ENCODE assay signal across 1 cellular context in the genomic region with DNA sequence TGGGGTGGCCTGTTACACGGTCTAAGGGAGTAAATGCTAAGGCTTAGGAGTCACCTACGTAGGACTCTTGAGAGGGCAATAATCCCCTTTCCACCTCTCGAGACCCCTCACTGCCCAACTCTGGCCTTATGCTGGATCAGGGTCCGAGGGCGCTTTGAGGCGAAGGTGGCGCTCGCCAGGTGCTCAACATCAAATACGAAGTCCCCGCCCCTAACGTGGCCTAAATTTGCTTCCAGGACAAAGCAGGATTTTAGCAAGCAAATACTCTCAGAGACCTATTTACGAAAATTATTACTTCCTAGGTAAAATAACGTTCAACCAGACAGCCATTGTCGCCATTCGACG.
TF ChIP-seq lines count a peak whose summit lies in the region.

No MANE protein-coding gene starts in this region.

TF ChIP-seq in GM12878, 131 proteins besides CTCF, POLR2A, EP300 and RAD21:
- TF ChIP-seq, protein P1, sequence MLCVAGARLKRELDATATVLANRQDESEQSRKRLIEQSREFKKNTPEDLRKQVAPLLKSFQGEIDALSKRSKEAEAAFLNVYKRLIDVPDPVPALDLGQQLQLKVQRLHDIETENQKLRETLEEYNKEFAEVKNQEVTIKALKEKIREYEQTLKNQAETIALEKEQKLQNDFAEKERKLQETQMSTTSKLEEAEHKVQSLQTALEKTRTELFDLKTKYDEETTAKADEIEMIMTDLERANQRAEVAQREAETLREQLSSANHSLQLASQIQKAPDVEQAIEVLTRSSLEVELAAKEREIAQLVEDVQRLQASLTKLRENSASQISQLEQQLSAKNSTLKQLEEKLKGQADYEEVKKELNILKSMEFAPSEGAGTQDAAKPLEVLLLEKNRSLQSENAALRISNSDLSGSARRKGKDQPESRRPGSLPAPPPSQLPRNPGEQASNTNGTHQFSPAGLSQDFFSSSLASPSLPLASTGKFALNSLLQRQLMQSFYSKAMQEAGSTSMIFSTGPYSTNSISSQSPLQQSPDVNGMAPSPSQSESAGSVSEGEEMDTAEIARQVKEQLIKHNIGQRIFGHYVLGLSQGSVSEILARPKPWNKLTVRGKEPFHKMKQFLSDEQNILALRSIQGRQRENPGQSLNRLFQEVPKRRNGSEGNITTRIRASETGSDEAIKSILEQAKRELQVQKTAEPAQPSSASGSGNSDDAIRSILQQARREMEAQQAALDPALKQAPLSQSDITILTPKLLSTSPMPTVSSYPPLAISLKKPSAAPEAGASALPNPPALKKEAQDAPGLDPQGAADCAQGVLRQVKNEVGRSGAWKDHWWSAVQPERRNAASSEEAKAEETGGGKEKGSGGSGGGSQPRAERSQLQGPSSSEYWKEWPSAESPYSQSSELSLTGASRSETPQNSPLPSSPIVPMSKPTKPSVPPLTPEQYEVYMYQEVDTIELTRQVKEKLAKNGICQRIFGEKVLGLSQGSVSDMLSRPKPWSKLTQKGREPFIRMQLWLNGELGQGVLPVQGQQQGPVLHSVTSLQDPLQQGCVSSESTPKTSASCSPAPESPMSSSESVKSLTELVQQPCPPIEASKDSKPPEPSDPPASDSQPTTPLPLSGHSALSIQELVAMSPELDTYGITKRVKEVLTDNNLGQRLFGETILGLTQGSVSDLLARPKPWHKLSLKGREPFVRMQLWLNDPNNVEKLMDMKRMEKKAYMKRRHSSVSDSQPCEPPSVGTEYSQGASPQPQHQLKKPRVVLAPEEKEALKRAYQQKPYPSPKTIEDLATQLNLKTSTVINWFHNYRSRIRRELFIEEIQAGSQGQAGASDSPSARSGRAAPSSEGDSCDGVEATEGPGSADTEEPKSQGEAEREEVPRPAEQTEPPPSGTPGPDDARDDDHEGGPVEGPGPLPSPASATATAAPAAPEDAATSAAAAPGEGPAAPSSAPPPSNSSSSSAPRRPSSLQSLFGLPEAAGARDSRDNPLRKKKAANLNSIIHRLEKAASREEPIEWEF (IDR thresholded peaks at IDR 0.05; ENCODE audit: insufficient replicate concordance, low read depth, low read length), result no peak
- TF ChIP-seq BACH1 (IDR thresholded peaks at IDR 0.05; ENCODE audit: borderline replicate concordance) (no peak), HDAC2 (IDR thresholded peaks at IDR 0.05) (no peak), KLF5 (IDR thresholded peaks at IDR 0.05; ENCODE audit: partially characterized antibody) (no peak), EED (IDR thresholded peaks at IDR 0.05; ENCODE audit: low read depth) (no peak), MLLT1 (IDR thresholded peaks at IDR 0.05) (peak; percentile 18; the same call in 1 of the 2 replicates), SKIL (IDR thresholded peaks at IDR 0.05; ENCODE audit: low read depth, poor library complexity, severe bottlenecking) (peak; percentile 26), SMAD1 (IDR thresholded peaks at IDR 0.05; ENCODE audit: low read depth, partially characterized antibody) (peak; percentile 26), NBN (IDR thresholded peaks at IDR 0.05) (0 out of 2 replicates have a peak, but pooled peaks have one; percentile 13), SPI1 (IDR thresholded peaks at IDR 0.05; ENCODE audit: borderline replicate concordance, insufficient read depth, low read depth, low read length) (no peak), ATF7 (IDR thresholded peaks at IDR 0.05; ENCODE audit: low read depth) (peak; percentile 7; the same call in 1 of the 2 replicates), GABPA (IDR thresholded peaks at IDR 0.05; ENCODE audit: low read depth) (no peak), MTA3 (IDR thresholded peaks at IDR 0.05; ENCODE audit: borderline replicate concordance, low read length) (0 out of 2 replicates have a peak, but pooled peaks have one; percentile 31), MYC (IDR thresholded peaks at IDR 0.05; ENCODE audit: insufficient read depth, insufficient read length, insufficient replicate concordance, low read length, severe bottlenecking) (no peak), RB1 (IDR thresholded peaks at IDR 0.05; ENCODE audit: borderline replicate concordance) (peak; percentile 93), FOS (IDR thresholded peaks at IDR 0.05; ENCODE audit: borderline replicate concordance, extremely low read depth, insufficient read length) (no peak), MTA2 (IDR thresholded peaks at IDR 0.05; ENCODE audit: low read depth) (peak; percentile 42), JUND (IDR thresholded peaks at IDR 0.05; ENCODE audit: low read depth, low read length) (no peak), YBX1 (IDR thresholded peaks at IDR 0.05) (no peak), BCLAF1 (IDR thresholded peaks at IDR 0.05) (no peak), LARP7 (IDR thresholded peaks at IDR 0.05) (no peak; the same call in 1 of the 2 replicates)
- TF ChIP-seq, protein P2, sequence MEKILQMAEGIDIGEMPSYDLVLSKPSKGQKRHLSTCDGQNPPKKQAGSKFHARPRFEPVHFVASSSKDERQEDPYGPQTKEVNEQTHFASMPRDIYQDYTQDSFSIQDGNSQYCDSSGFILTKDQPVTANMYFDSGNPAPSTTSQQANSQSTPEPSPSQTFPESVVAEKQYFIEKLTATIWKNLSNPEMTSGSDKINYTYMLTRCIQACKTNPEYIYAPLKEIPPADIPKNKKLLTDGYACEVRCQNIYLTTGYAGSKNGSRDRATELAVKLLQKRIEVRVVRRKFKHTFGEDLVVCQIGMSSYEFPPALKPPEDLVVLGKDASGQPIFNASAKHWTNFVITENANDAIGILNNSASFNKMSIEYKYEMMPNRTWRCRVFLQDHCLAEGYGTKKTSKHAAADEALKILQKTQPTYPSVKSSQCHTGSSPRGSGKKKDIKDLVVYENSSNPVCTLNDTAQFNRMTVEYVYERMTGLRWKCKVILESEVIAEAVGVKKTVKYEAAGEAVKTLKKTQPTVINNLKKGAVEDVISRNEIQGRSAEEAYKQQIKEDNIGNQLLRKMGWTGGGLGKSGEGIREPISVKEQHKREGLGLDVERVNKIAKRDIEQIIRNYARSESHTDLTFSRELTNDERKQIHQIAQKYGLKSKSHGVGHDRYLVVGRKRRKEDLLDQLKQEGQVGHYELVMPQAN (conservative IDR thresholded peaks at IDR 0.05), result no peak
- TF ChIP-seq, protein P3, sequence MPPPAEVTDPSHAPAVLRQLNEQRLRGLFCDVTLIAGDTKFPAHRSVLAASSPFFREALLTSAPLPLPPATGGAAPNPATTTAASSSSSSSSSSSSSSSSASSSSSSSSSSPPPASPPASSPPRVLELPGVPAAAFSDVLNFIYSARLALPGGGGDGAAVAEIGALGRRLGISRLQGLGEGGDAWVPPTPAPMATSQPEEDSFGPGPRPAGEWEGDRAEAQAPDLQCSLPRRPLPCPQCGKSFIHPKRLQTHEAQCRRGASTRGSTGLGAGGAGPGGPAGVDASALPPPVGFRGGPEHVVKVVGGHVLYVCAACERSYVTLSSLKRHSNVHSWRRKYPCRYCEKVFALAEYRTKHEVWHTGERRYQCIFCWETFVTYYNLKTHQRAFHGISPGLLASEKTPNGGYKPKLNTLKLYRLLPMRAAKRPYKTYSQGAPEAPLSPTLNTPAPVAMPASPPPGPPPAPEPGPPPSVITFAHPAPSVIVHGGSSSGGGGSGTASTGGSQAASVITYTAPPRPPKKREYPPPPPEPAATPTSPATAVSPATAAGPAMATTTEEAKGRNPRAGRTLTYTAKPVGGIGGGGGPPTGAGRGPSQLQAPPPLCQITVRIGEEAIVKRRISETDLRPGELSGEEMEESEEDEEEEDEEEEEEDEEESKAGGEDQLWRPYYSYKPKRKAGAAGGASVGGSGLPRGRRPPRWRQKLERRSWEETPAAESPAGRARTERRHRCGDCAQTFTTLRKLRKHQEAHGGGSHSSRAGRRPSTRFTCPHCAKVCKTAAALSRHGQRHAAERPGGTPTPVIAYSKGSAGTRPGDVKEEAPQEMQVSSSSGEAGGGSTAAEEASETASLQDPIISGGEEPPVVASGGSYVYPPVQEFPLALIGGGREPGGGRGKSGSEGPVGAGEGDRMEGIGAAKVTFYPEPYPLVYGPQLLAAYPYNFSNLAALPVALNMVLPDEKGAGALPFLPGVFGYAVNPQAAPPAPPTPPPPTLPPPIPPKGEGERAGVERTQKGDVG (CRISPR knock-in tag; IDR thresholded peaks at IDR 0.05), result peak; percentile 69; the same call in 1 of the 2 replicates
- TF ChIP-seq, protein P4, sequence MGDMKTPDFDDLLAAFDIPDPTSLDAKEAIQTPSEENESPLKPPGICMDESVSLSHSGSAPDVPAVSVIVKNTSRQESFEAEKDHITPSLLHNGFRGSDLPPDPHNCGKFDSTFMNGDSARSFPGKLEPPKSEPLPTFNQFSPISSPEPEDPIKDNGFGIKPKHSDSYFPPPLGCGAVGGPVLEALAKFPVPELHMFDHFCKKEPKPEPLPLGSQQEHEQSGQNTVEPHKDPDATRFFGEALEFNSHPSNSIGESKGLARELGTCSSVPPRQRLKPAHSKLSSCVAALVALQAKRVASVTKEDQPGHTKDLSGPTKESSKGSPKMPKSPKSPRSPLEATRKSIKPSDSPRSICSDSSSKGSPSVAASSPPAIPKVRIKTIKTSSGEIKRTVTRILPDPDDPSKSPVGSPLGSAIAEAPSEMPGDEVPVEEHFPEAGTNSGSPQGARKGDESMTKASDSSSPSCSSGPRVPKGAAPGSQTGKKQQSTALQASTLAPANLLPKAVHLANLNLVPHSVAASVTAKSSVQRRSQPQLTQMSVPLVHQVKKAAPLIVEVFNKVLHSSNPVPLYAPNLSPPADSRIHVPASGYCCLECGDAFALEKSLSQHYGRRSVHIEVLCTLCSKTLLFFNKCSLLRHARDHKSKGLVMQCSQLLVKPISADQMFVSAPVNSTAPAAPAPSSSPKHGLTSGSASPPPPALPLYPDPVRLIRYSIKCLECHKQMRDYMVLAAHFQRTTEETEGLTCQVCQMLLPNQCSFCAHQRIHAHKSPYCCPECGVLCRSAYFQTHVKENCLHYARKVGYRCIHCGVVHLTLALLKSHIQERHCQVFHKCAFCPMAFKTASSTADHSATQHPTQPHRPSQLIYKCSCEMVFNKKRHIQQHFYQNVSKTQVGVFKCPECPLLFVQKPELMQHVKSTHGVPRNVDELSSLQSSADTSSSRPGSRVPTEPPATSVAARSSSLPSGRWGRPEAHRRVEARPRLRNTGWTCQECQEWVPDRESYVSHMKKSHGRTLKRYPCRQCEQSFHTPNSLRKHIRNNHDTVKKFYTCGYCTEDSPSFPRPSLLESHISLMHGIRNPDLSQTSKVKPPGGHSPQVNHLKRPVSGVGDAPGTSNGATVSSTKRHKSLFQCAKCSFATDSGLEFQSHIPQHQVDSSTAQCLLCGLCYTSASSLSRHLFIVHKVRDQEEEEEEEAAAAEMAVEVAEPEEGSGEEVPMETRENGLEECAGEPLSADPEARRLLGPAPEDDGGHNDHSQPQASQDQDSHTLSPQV (IDR thresholded peaks at IDR 0.05), result no peak
- TF ChIP-seq, protein P5, sequence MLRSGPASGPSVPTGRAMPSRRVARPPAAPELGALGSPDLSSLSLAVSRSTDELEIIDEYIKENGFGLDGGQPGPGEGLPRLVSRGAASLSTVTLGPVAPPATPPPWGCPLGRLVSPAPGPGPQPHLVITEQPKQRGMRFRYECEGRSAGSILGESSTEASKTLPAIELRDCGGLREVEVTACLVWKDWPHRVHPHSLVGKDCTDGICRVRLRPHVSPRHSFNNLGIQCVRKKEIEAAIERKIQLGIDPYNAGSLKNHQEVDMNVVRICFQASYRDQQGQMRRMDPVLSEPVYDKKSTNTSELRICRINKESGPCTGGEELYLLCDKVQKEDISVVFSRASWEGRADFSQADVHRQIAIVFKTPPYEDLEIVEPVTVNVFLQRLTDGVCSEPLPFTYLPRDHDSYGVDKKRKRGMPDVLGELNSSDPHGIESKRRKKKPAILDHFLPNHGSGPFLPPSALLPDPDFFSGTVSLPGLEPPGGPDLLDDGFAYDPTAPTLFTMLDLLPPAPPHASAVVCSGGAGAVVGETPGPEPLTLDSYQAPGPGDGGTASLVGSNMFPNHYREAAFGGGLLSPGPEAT (IDR thresholded peaks at IDR 0.05; ENCODE audit: low read depth), result peak; percentile 13; the same call in 1 of the 2 replicates
